Comparison of ENCODE assay signal across 28 cellular contexts in genomic region chr2:240638517-240639160, GRCh38. TPM values are rescaled to one million over a fixed set of nuclear protein-coding genes. Genes with fewer than 3 reads are reported as not detected.
DNase-seq lines count a peak whose midpoint lies in the region; ATAC-seq, FAIRE-seq and TF ChIP-seq lines count a peak whose summit lies in the region.
"Had no signal": no experiment of that assay in that cellular context is flagged by ENCODE, and none has a peak within 500 bp of the region (broad histone marks: within the 10 kb centered on the region; RNA-seq: fewer than 3 reads in every experiment).

No MANE protein-coding gene starts in this region.

- intact Hi-C loops in HepG2 (cut with micrococcal nuclease; ENCODE audit: unreplicated experiment), result loop anchor here (1.0 kb wide), 1 partner anchor 43 kb away; no protein-coding TSS in a partner anchor
- intact Hi-C loops in right lobe of liver (cut with DNase I), result no loop called here
- intact Hi-C loops in ovary (cut with DNase I), result loop anchor here in 1 of 4 donors (10.0 kb wide), 1 partner anchor 534 kb away; no protein-coding TSS in a partner anchor

- no peak for FAIRE-seq in HepG2 (lab: Jason Lieb, UNC)
- no peak for FAIRE-seq in GM19239 (lab: Jason Lieb, UNC)
- FAIRE-seq: GM12891 had no signal

- no peaks in the 10 kb centered on the region for H3K4me1 ChIP-seq in HepG2 (ENCODE audit: insufficient read depth, low read length)
- no peaks in the 10 kb centered on the region for H3K4me1 ChIP-seq in right lobe of liver
- H3K4me1 ChIP-seq in ovary (ENCODE audit: insufficient read depth), result no peaks in the 10 kb centered on the region
- H3K4me1 ChIP-seq: left lung, SJCRH30, tibial artery had no signal

- no peak overlapping the region for H3K27ac ChIP-seq in HepG2 (ENCODE audit: extremely low read length, insufficient read depth, low read length)
- no peak overlapping the region for H3K27ac ChIP-seq in right lobe of liver
- no peak overlapping the region for H3K27ac ChIP-seq in ovary
- H3K27ac ChIP-seq: left lung, SJCRH30, tibial artery had no signal

- no peak for TF ChIP-seq POLR2A in HepG2 (IDR thresholded peaks at IDR 0.05; ENCODE audit: insufficient read depth in 1 of 2, low read depth in 2 of 2, low read length in 2 of 2)
- TF ChIP-seq POLR2A in right lobe of liver (IDR thresholded peaks at IDR 0.05), result no peak
- TF ChIP-seq POLR2A in ovary (IDR thresholded peaks at IDR 0.05), result no peak

- H2AFZ ChIP-seq in HepG2 (ENCODE audit: low read length), result no peak overlapping the region
- H2AFZ ChIP-seq: GM23338 had no signal

- POLR2A ChIA-PET in HepG2 (lab: Yijun Ruan, JAX), result no interaction called here

- TF ChIP-seq CTCF in HepG2 (CRISPR knock-in tag; IDR thresholded peaks at IDR 0.05) (no peak), right lobe of liver (IDR thresholded peaks at IDR 0.05) (no peak), fibroblast of the aortic adventitia (IDR thresholded peaks at IDR 0.05; ENCODE audit: insufficient read depth, low read length) (no peak), ovary (IDR thresholded peaks at IDR 0.05) (no peak)

- H3K27me3 ChIP-seq in HepG2 (ENCODE audit: control insufficient read depth in 1 of 2, insufficient read depth in 2 of 2, low read length in 2 of 2), result peaks cover 23 to 50% of the 10 kb centered on the region in 2 experiments
- H3K27me3 ChIP-seq in right lobe of liver, result no peaks in the 10 kb centered on the region
- no peaks in the 10 kb centered on the region for H3K27me3 ChIP-seq in ovary

- no peaks in the 10 kb centered on the region for H4K20me1 ChIP-seq in HepG2 (ENCODE audit: insufficient read depth, low read length)

- no peak overlapping the region for H3K4me3 ChIP-seq in HepG2 (replicated peaks in 1 of 3; ENCODE audit: insufficient read depth in 1 of 3, low read depth in 2 of 3, low read length in 3 of 3)
- H3K4me3 ChIP-seq in right lobe of liver, result no peak overlapping the region
- H3K4me3 ChIP-seq in fibroblast of the aortic adventitia (ENCODE audit: low read depth, low read length), result no peak overlapping the region
- no peak overlapping the region for H3K4me3 ChIP-seq in ovary
- H3K4me3 ChIP-seq: GM23338, left lung, SJCRH30, tibial artery had no signal

- no TSS peak for BruUV-seq in HepG2 (replicated peaks; lab: Mats Ljungman, UMichigan)

- H3K36me3 ChIP-seq in HepG2 (replicated peaks in 1 of 2; ENCODE audit: control insufficient read depth in 1 of 2, insufficient read depth in 2 of 2, low read length in 2 of 2) (no peaks in the 10 kb centered on the region), right lobe of liver (no peaks in the 10 kb centered on the region), ovary (no peaks in the 10 kb centered on the region)
- H3K36me3 ChIP-seq: left lung, SJCRH30, tibial artery had no signal

- H3K9me3 ChIP-seq in HepG2 (ENCODE audit: low read length) (peaks cover 19% of the 10 kb centered on the region), right lobe of liver (no peaks in the 10 kb centered on the region), ovary (no peaks in the 10 kb centered on the region)

- TF ChIP-seq RAD21 in HepG2 (CRISPR knock-in tag; IDR thresholded peaks at IDR 0.05), result no peak

- CTCF ChIA-PET in HepG2 (lab: Yijun Ruan, JAX; ENCODE audit: low intra/inter-chr PET ratio, low total read pairs), result no interaction called here

- peak; percentile 7; the same call in 2 of the 3 replicates for ATAC-seq in HepG2
- no peak for ATAC-seq in right lobe of liver
- ATAC-seq in GM21529 (IDR thresholded peaks at IDR 0.05; ENCODE audit: unreplicated experiment), result no peak
- ATAC-seq: esophagus mucosa; GM23338; left lung; PC-3; stimulated activated effector memory CD8-positive, alpha-beta T cell treated with anti-CD3 and anti-CD28 coated beads, Interleukin-12 subunit alpha, Interleukin-12 subunit beta, amount 100 ng/mL, for 72 hours had no signal

- H3K4me2 ChIP-seq in HepG2 (ENCODE audit: low read depth, low read length), result no peak overlapping the region; the same call in 1 of the 2 replicates
- H3K4me2 ChIP-seq: GM23338 had no signal

- TF ChIP-seq EP300 in HepG2 (IDR thresholded peaks at IDR 0.05; ENCODE audit: low read depth in 2 of 2, low read length in 2 of 2) (no peak), HepG2 (CRISPR knock-in tag; IDR thresholded peaks at IDR 0.05; ENCODE audit: borderline replicate concordance) (no peak), ovary (IDR thresholded peaks at IDR 0.05) (no peak)

- in situ Hi-C loops in HepG2 (cut with HindIII; ENCODE audit: extremely low pct_ligation_motif_present, low pct_unique_long_range_greater_than_20kb), result no loop called here

- DNase-seq in HepG2 (ENCODE audit: low spot score) (no peak), right lobe of liver (no peak), fibroblast of the aortic adventitia (ENCODE audit: low read depth) (peak; percentile 2), ovary (peak in 3 of 5 donors; percentile 4 to 66 (median 37)), NCI-H345 (lab: John Stamatoyannopoulos, UW) (no peak), GM19239 (ENCODE audit: insufficient read length, low spot score) (no peak)
- no peak for DNase-seq in activated naive CD4-positive, alpha-beta T cell (lab: John Stamatoyannopoulos, UW)
- DNase-seq: activated CD4-positive, alpha-beta T cell treated with anti-CD3 and anti-CD28 coated beads for 4 hours; activated naive CD4-positive, alpha-beta T cell treated with Interleukin-2 at 50 U/mL for 16 hours; caudate nucleus; CD4-positive, alpha-beta T cell; DMS53; Karpas-422; NCI-H1092; NCI-H2029; NCI-H226; PC-3; SJCRH30; T-helper 1 cell had no signal

- no peak overlapping the region for H3K9ac ChIP-seq in HepG2 (ENCODE audit: insufficient read depth, low read depth, low read length)

- WGBS in HepG2 (ENCODE audit: low lambda C conversion rate), result 6% methylated on average over 14 of the region's 18 CpGs
- 44% methylated on average over 7 of the region's 18 CpGs for WGBS in right lobe of liver (ENCODE audit: insufficient coverage, low coverage, low lambda C conversion rate, missing lambda C conversion rate)
- 29 to 42% (median 40%) methylated on average over 18 of the region's 18 CpGs for WGBS in ovary, 3 donors

- H3K79me2 ChIP-seq in HepG2 (ENCODE audit: insufficient read depth, low read length), result no peaks in the 10 kb centered on the region

RNA-seq across cellular contexts. Expression of gene GPR35, which starts 13.4 kb away (rescaled TPM):
- 21.6 and 27.1 TPM in 2 replicates for total RNA-seq in HepG2 (2016; rRNA removed; fragmentation: Illumina TruSeq; extraction: Trizol)
- 10.2 and 10.8 TPM in 2 replicates for total RNA-seq in HepG2 (2016; cell fraction: cytosol; rRNA removed; fragmentation: Illumina TruSeq; extraction: Trizol; ENCODE audit: low read depth)
- total RNA-seq in HepG2 (2016; cell fraction: insoluble cytoplasmic fraction; rRNA removed; fragmentation: Illumina TruSeq; extraction: Trizol), result 21.3 and 26.9 TPM in 2 replicates
- 25.5 and 33.7 TPM in 2 replicates for total RNA-seq in HepG2 (2016; cell fraction: membrane; rRNA removed; fragmentation: Illumina TruSeq; extraction: Trizol)
- 19.4 and 20.1 TPM in 2 replicates for total RNA-seq in HepG2 (2016; cell fraction: nucleus; rRNA removed; fragmentation: Illumina TruSeq; extraction: Trizol)
- polyA plus RNA-seq in HepG2 (2011; rRNA removed), result 44.2 and 60.8 TPM in 2 replicates
- polyA plus RNA-seq in HepG2 (2011; cell fraction: cytosol; rRNA removed), result 37.9 and 80.2 TPM in 2 replicates
- 150 and 165 TPM in 2 replicates for polyA plus RNA-seq in HepG2 (2011; cell fraction: nucleus; rRNA removed)
- 34.0 and 39.9 TPM in 2 replicates for polyA plus RNA-seq in HepG2 (2012)
- polyA plus RNA-seq in HepG2 (2016; cell fraction: cytosol; fragmentation: Illumina TruSeq; extraction: Trizol; ENCODE audit: low read depth), result 6.5 and 7.6 TPM in 2 replicates
- 14.4 and 15.8 TPM in 2 replicates for polyA plus RNA-seq in HepG2 (2016; cell fraction: insoluble cytoplasmic fraction; fragmentation: Illumina TruSeq; extraction: Trizol; ENCODE audit: low read depth)
- polyA plus RNA-seq in HepG2 (2016; cell fraction: membrane; fragmentation: Illumina TruSeq; extraction: Trizol; ENCODE audit: low read depth), result 17.8 and 17.9 TPM in 2 replicates
- polyA plus RNA-seq in HepG2 (2016; cell fraction: nucleus; fragmentation: Illumina TruSeq; extraction: Trizol; ENCODE audit: insufficient read depth, low read depth), result 29.6 and 37.8 TPM in 2 replicates
- 0.14 and 219 TPM in 2 replicates for polyA minus RNA-seq in HepG2 (2011; rRNA and poly(A)+ RNA removed; ENCODE audit: low replicate concordance)
- polyA minus RNA-seq in HepG2 (2011; cell fraction: cytosol; rRNA and poly(A)+ RNA removed), result 44.3 and 46.7 TPM in 2 replicates
- 30.9 and 33.3 TPM in 2 replicates for polyA minus RNA-seq in HepG2 (2011; cell fraction: nucleus; rRNA and poly(A)+ RNA removed)
- total RNA-seq in right lobe of liver, result 1 to 10 TPM in 2 of 6 experiments, under 1 TPM in 4; 0.11 to 1.2 (median 0.72) TPM
- total RNA-seq in fibroblast of the aortic adventitia (ENCODE audit: low replicate concordance), result 0.09 and 0.25 TPM in 2 replicates
- 1 to 10 TPM; 2.1 to 4.2 (median 2.5) TPM for total RNA-seq in ovary
- polyA plus RNA-seq in ovary, result 1 to 10 TPM in 1 of 2 donors, under 1 TPM in 1; 0.27 to 2.2 TPM
- total RNA-seq: GM23338 had no signal
- polyA plus RNA-seq: GM23338 had no signal

RNA-seq across cellular contexts. Expression of gene AQP12B, which starts 44.0 kb away (rescaled TPM):
- total RNA-seq in HepG2 (2016; rRNA removed; fragmentation: Illumina TruSeq; extraction: Trizol) (not detected in 2 replicates), right lobe of liver (not detected), fibroblast of the aortic adventitia (ENCODE audit: low replicate concordance) (not detected in 2 replicates), ovary (under 1 TPM in 2 of 7 donors, not detected in 5; 0.18 to 0.36 TPM)
- not detected in 2 replicates for total RNA-seq in HepG2 (2016; cell fraction: cytosol; rRNA removed; fragmentation: Illumina TruSeq; extraction: Trizol; ENCODE audit: low read depth)
- total RNA-seq in HepG2 (2016; cell fraction: insoluble cytoplasmic fraction; rRNA removed; fragmentation: Illumina TruSeq; extraction: Trizol), result not detected in 2 replicates
- total RNA-seq in HepG2 (2016; cell fraction: membrane; rRNA removed; fragmentation: Illumina TruSeq; extraction: Trizol), result not detected in 2 replicates
- total RNA-seq in HepG2 (2016; cell fraction: nucleus; rRNA removed; fragmentation: Illumina TruSeq; extraction: Trizol), result 0.13 TPM in 1 of 2 replicates, not detected in the other
- polyA plus RNA-seq in HepG2 (2011; rRNA removed) (not detected in 2 replicates), ovary (not detected)
- not detected in 2 replicates for polyA plus RNA-seq in HepG2 (2011; cell fraction: cytosol; rRNA removed)
- polyA plus RNA-seq in HepG2 (2011; cell fraction: nucleus; rRNA removed), result 0.09 and 0.10 TPM in 2 replicates
- polyA plus RNA-seq in HepG2 (2012), result not detected in 2 replicates
- not detected in 2 replicates for polyA plus RNA-seq in HepG2 (2016; cell fraction: cytosol; fragmentation: Illumina TruSeq; extraction: Trizol; ENCODE audit: low read depth)
- not detected in 2 replicates for polyA plus RNA-seq in HepG2 (2016; cell fraction: insoluble cytoplasmic fraction; fragmentation: Illumina TruSeq; extraction: Trizol; ENCODE audit: low read depth)
- not detected in 2 replicates for polyA plus RNA-seq in HepG2 (2016; cell fraction: membrane; fragmentation: Illumina TruSeq; extraction: Trizol; ENCODE audit: low read depth)
- not detected in 2 replicates for polyA plus RNA-seq in HepG2 (2016; cell fraction: nucleus; fragmentation: Illumina TruSeq; extraction: Trizol; ENCODE audit: insufficient read depth, low read depth)
- 0.10 TPM in 1 of 2 replicates, not detected in the other for polyA minus RNA-seq in HepG2 (2011; rRNA and poly(A)+ RNA removed; ENCODE audit: low replicate concordance)
- polyA minus RNA-seq in HepG2 (2011; cell fraction: cytosol; rRNA and poly(A)+ RNA removed), result not detected in 2 replicates
- not detected in 2 replicates for polyA minus RNA-seq in HepG2 (2011; cell fraction: nucleus; rRNA and poly(A)+ RNA removed)
- total RNA-seq: CD4-positive, alpha-beta T cell; esophagus mucosa; GM23338; HT-29; left lung; PC-3; SJCRH30 had no signal
- polyA plus RNA-seq: AG04450, GM23338 had no signal

RNA-seq across cellular contexts. Expression of gene CAPN10, which starts 52.1 kb away (rescaled TPM):
- total RNA-seq in HepG2 (2016; rRNA removed; fragmentation: Illumina TruSeq; extraction: Trizol) (16.5 and 32.4 TPM in 2 replicates), right lobe of liver (10 to 100 TPM in 2 of 6 experiments, 1 to 10 TPM in 4; 7.2 to 13.8 (median 9.1) TPM), fibroblast of the aortic adventitia (ENCODE audit: low replicate concordance) (14.3 and 44.2 TPM in 2 replicates), ovary (10 to 100 TPM; 15.5 to 34.3 (median 26.8) TPM)
- 18.3 and 20.3 TPM in 2 replicates for total RNA-seq in HepG2 (2016; cell fraction: cytosol; rRNA removed; fragmentation: Illumina TruSeq; extraction: Trizol; ENCODE audit: low read depth)
- 16.1 and 35.0 TPM in 2 replicates for total RNA-seq in HepG2 (2016; cell fraction: insoluble cytoplasmic fraction; rRNA removed; fragmentation: Illumina TruSeq; extraction: Trizol)
- total RNA-seq in HepG2 (2016; cell fraction: membrane; rRNA removed; fragmentation: Illumina TruSeq; extraction: Trizol), result 28.2 and 28.4 TPM in 2 replicates
- 26.3 and 36.2 TPM in 2 replicates for total RNA-seq in HepG2 (2016; cell fraction: nucleus; rRNA removed; fragmentation: Illumina TruSeq; extraction: Trizol)
- polyA plus RNA-seq in HepG2 (2011; rRNA removed) (27.6 and 40.7 TPM in 2 replicates), ovary (10 to 100 TPM in 1 of 2 donors, 1 to 10 TPM in 1; 2.2 to 21.7 TPM)
- 15.8 and 24.7 TPM in 2 replicates for polyA plus RNA-seq in HepG2 (2011; cell fraction: cytosol; rRNA removed)
- polyA plus RNA-seq in HepG2 (2011; cell fraction: nucleus; rRNA removed), result 157 and 173 TPM in 2 replicates
- polyA plus RNA-seq in HepG2 (2012), result 24.4 and 27.6 TPM in 2 replicates
- 9.1 and 9.4 TPM in 2 replicates for polyA plus RNA-seq in HepG2 (2016; cell fraction: cytosol; fragmentation: Illumina TruSeq; extraction: Trizol; ENCODE audit: low read depth)
- polyA plus RNA-seq in HepG2 (2016; cell fraction: insoluble cytoplasmic fraction; fragmentation: Illumina TruSeq; extraction: Trizol; ENCODE audit: low read depth), result 17.4 and 18.2 TPM in 2 replicates
- 15.5 and 17.2 TPM in 2 replicates for polyA plus RNA-seq in HepG2 (2016; cell fraction: membrane; fragmentation: Illumina TruSeq; extraction: Trizol; ENCODE audit: low read depth)
- 59.4 and 61.4 TPM in 2 replicates for polyA plus RNA-seq in HepG2 (2016; cell fraction: nucleus; fragmentation: Illumina TruSeq; extraction: Trizol; ENCODE audit: insufficient read depth, low read depth)
- polyA minus RNA-seq in HepG2 (2011; rRNA and poly(A)+ RNA removed; ENCODE audit: low replicate concordance), result 11.2 and 33.8 TPM in 2 replicates
- polyA minus RNA-seq in HepG2 (2011; cell fraction: cytosol; rRNA and poly(A)+ RNA removed), result 10.8 TPM in 2 replicates
- polyA minus RNA-seq in HepG2 (2011; cell fraction: nucleus; rRNA and poly(A)+ RNA removed), result 50.0 and 57.6 TPM in 2 replicates

RNA-seq across cellular contexts. Expression of gene AQP12A, which starts 53.0 kb away (rescaled TPM):
- total RNA-seq in HepG2 (2016; rRNA removed; fragmentation: Illumina TruSeq; extraction: Trizol) (not detected in 2 replicates), right lobe of liver (not detected), fibroblast of the aortic adventitia (ENCODE audit: low replicate concordance) (not detected in 2 replicates), ovary (not detected)
- not detected in 2 replicates for total RNA-seq in HepG2 (2016; cell fraction: cytosol; rRNA removed; fragmentation: Illumina TruSeq; extraction: Trizol; ENCODE audit: low read depth)
- total RNA-seq in HepG2 (2016; cell fraction: insoluble cytoplasmic fraction; rRNA removed; fragmentation: Illumina TruSeq; extraction: Trizol), result not detected in 2 replicates
- total RNA-seq in HepG2 (2016; cell fraction: membrane; rRNA removed; fragmentation: Illumina TruSeq; extraction: Trizol), result not detected in 2 replicates
- not detected in 2 replicates for total RNA-seq in HepG2 (2016; cell fraction: nucleus; rRNA removed; fragmentation: Illumina TruSeq; extraction: Trizol)
- polyA plus RNA-seq in HepG2 (2011; rRNA removed) (0.20 TPM in 1 of 2 replicates, not detected in the other), ovary (not detected)
- not detected in 2 replicates for polyA plus RNA-seq in HepG2 (2011; cell fraction: cytosol; rRNA removed)
- polyA plus RNA-seq in HepG2 (2011; cell fraction: nucleus; rRNA removed), result not detected in 2 replicates
- not detected in 2 replicates for polyA plus RNA-seq in HepG2 (2012)
- not detected in 2 replicates for polyA plus RNA-seq in HepG2 (2016; cell fraction: cytosol; fragmentation: Illumina TruSeq; extraction: Trizol; ENCODE audit: low read depth)
- not detected in 2 replicates for polyA plus RNA-seq in HepG2 (2016; cell fraction: insoluble cytoplasmic fraction; fragmentation: Illumina TruSeq; extraction: Trizol; ENCODE audit: low read depth)
- polyA plus RNA-seq in HepG2 (2016; cell fraction: membrane; fragmentation: Illumina TruSeq; extraction: Trizol; ENCODE audit: low read depth), result not detected in 2 replicates
- not detected in 2 replicates for polyA plus RNA-seq in HepG2 (2016; cell fraction: nucleus; fragmentation: Illumina TruSeq; extraction: Trizol; ENCODE audit: insufficient read depth, low read depth)
- polyA minus RNA-seq in HepG2 (2011; rRNA and poly(A)+ RNA removed; ENCODE audit: low replicate concordance), result 0.30 TPM in 1 of 2 replicates, not detected in the other
- polyA minus RNA-seq in HepG2 (2011; cell fraction: cytosol; rRNA and poly(A)+ RNA removed), result not detected in 2 replicates
- not detected in 2 replicates for polyA minus RNA-seq in HepG2 (2011; cell fraction: nucleus; rRNA and poly(A)+ RNA removed)
- total RNA-seq: CD4-positive, alpha-beta T cell; esophagus mucosa; GM23338; HT-29; left lung; PC-3; SJCRH30 had no signal
- polyA plus RNA-seq: AG04450, GM23338 had no signal

Comparison
In these comparisons a context has a peak if more than half of its experiments do, and no peak if none do; other contexts are left out.
1. DNase-seq: peak in fibroblast of the aortic adventitia (single experiment) and ovary (3 of 5); none in HepG2 (single experiment), right lobe of liver (0 of 3), NCI-H345 (single experiment), GM19239 (single experiment) and activated naive CD4-positive, alpha-beta T cell (0 of 4).